19 cellular contexts compared by ENCODE assay signal in the genomic region with DNA sequence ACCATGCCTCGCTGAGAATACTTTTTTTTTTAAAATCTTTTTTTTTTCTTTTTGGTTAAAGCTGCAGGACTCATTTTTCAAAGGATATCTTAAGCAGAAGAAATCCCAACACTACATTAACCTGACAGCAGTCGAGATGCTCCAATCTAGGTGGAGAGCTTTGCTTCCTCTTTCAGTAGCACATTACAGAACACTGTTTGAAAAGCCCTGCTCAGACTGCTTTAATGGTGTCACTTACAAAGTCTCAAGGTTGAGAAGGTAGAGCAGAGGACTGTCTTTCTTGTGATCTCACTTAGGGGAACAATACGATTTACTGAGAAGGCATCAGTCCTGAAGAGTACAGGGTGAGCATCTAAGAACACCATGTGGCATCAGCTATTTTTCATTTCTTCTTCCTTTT.
"Had no signal": no experiment of that assay in that cellular context is flagged by ENCODE, and none has a peak within 500 bp of the region (broad histone marks: within the 10 kb centered on the region; RNA-seq: fewer than 3 reads in every experiment).

No MANE protein-coding gene starts in this region.

- FAIRE-seq: frontal cortex, islet of Langerhans, small intestine had no signal

- H3K4me1 ChIP-seq: colonic mucosa, transverse colon had no signal

- H3K27me3 ChIP-seq: colonic mucosa, heart right ventricle, neutrophil, transverse colon had no signal

- H3K27ac Mint-ChIP-seq: stimulated activated naive B cell treated with anti-CD40 and anti-IgM and Interleukin-4, amounts not matched to agents 10 μg/mL and 1 μg/mL and 100 μg/mL, for 72 hours; stimulated activated naive CD8-positive, alpha-beta T cell treated with anti-CD3 and anti-CD28 coated beads, Interleukin-15, amount 100 ng/mL, for 72 hours had no signal

- H3K27me3 Mint-ChIP-seq: naive thymus-derived CD8-positive, alpha-beta T cell; stimulated activated naive B cell treated with anti-CD40 and anti-IgM and Interleukin-4, amounts not matched to agents 10 μg/mL and 1 μg/mL and 100 μg/mL, for 72 hours; stimulated activated naive CD8-positive, alpha-beta T cell treated with anti-CD3 and anti-CD28 coated beads, Interleukin-15, amount 100 ng/mL, for 72 hours had no signal

- H3K9me3 ChIP-seq: colonic mucosa, heart right ventricle, mucosa of descending colon, neutrophil, thoracic aorta, transverse colon had no signal

- H3K27ac ChIP-seq: colonic mucosa, heart right ventricle, neutrophil, thoracic aorta, transverse colon had no signal

- H3K4me3 Mint-ChIP-seq: naive thymus-derived CD8-positive, alpha-beta T cell; stimulated activated naive B cell treated with anti-CD40 and anti-IgM and Interleukin-4, amounts not matched to agents 10 μg/mL and 1 μg/mL and 100 μg/mL, for 72 hours; stimulated activated naive CD8-positive, alpha-beta T cell treated with anti-CD3 and anti-CD28 coated beads, Interleukin-15, amount 100 ng/mL, for 72 hours had no signal

- DNase-seq: colonic mucosa; dermis blood vessel endothelial cell; heart right ventricle; hypothalamus; kidney glomerular epithelial cell; mucosa of descending colon; naive thymus-derived CD8-positive, alpha-beta T cell; posterior cingulate gyrus; small intestine; stimulated activated CD4-positive, alpha-beta T cell treated with anti-CD3 and anti-CD28 coated beads, Interleukin-12 subunit alpha, Interleukin-12 subunit beta, amount 100 ng/mL, for 4 hours; stimulated activated CD8-positive, alpha-beta memory T cell treated with anti-CD3 and anti-CD28 coated beads, Interleukin-4, amount 100 ng/mL, for 48 hours; stimulated activated naive B cell treated with anti-CD40 and anti-IgM and Interleukin-4, amounts not matched to agents 10 μg/mL and 1 μg/mL and 100 μg/mL, for 72 hours; stimulated activated naive CD8-positive, alpha-beta T cell treated with anti-CD3 and anti-CD28 coated beads, Interleukin-15, amount 100 ng/mL, for 72 hours; transverse colon had no signal

- ATAC-seq: esophagus mucosa; heart right ventricle; mucosa of descending colon; naive thymus-derived CD8-positive, alpha-beta T cell; stimulated activated naive B cell treated with anti-CD40 and anti-IgM and Interleukin-4, amounts not matched to agents 10 μg/mL and 1 μg/mL and 100 μg/mL, for 72 hours; stimulated activated naive CD8-positive, alpha-beta T cell treated with anti-CD3 and anti-CD28 coated beads, Interleukin-15, amount 100 ng/mL, for 72 hours had no signal

- H3K4me3 ChIP-seq: colonic mucosa, heart right ventricle, mucosa of descending colon, thoracic aorta, transverse colon had no signal

- H3K9me3 Mint-ChIP-seq: naive thymus-derived CD8-positive, alpha-beta T cell; stimulated activated naive B cell treated with anti-CD40 and anti-IgM and Interleukin-4, amounts not matched to agents 10 μg/mL and 1 μg/mL and 100 μg/mL, for 72 hours; stimulated activated naive CD8-positive, alpha-beta T cell treated with anti-CD3 and anti-CD28 coated beads, Interleukin-15, amount 100 ng/mL, for 72 hours had no signal
